Comparison of ENCODE assay signal across 1 cellular context in the genomic region with DNA sequence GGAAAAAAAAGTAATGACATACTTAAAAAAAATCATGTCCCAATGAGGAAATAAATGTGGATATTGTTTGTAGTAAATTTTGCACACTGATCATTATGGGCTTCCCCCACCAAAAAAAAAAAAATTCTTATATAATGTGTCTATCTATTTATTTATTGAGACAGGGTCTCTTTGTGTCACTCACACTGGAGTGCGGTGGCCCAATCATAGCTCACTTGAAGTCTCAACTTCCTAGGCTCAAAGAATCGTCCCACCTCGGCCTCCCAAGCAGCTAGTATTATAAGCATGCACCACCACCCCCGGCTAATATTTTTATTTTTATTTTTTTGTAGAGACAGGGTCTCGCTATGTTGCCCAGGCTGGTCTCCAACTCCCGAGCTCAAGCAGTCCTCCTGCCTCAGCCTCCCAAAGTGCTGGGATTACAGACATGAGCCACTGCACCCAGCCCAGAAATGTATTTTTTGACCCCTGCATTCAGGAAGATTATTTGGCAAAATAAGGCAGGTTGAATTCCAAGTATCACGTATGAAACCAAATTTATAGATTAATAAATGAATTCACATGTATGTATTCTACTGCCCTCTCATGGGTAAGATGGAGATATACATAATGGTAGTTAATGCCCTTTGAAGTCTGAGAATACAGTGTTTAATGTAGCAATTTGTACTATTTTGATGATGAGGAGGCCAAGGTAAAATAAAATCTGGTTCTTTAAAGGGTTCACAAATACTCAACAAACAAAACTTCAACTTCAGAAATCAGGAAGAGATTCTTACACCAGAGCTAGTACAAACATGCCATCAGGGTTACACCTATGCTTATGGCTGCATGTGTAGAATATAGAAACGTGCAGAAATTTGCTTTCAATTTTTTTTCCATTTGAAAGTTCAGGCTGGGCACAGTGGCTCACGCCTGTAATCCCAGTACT.
TF ChIP-seq lines count a peak whose summit lies in the region.

No MANE protein-coding gene starts in this region.

TF ChIP-seq in HepG2, 621 proteins besides CTCF, POLR2A, EP300 and RAD21:
- no peak for TF ChIP-seq SOX13 (IDR thresholded peaks at IDR 0.05)
- no peak for TF ChIP-seq SOX13 (CRISPR knock-in tag; conservative IDR thresholded peaks at IDR 0.05 in 1 of 2, IDR thresholded peaks at IDR 0.05 in 1 of 2)
- peak; percentile 37; the same call in 1 of the 2 replicates for TF ChIP-seq STAG1 (CRISPR knock-in tag; IDR thresholded peaks at IDR 0.05)
- TF ChIP-seq GZF1 (CRISPR knock-in tag; IDR thresholded peaks at IDR 0.05) = no peak
- TF ChIP-seq, protein P1, sequence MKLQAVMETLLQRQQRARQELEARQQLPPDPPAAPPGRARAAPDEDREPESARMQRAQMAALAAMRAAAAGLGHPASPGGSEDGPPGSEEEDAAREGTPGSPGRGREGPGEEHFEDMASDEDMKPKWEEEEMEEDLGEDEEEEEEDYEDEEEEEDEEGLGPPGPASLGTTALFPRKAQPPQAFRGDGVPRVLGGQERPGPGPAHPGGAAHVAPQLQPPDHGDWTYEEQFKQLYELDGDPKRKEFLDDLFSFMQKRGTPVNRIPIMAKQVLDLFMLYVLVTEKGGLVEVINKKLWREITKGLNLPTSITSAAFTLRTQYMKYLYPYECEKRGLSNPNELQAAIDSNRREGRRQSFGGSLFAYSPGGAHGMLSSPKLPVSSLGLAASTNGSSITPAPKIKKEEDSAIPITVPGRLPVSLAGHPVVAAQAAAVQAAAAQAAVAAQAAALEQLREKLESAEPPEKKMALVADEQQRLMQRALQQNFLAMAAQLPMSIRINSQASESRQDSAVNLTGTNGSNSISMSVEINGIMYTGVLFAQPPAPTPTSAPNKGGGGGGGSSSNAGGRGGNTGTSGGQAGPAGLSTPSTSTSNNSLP (IDR thresholded peaks at IDR 0.05; ENCODE audit: low read depth, low read length) = peak; percentile 20; the same call in 1 of the 2 replicates
- TF ChIP-seq ZNF121 (CRISPR knock-in tag; IDR thresholded peaks at IDR 0.05) = peak; percentile 57; the same call in 1 of the 2 replicates
- no peak for TF ChIP-seq PCBP2 (optimal IDR thresholded peaks at IDR 0.05; ENCODE audit: low read depth, low read length, poor library complexity, severe bottlenecking)
- TF ChIP-seq, protein P2, sequence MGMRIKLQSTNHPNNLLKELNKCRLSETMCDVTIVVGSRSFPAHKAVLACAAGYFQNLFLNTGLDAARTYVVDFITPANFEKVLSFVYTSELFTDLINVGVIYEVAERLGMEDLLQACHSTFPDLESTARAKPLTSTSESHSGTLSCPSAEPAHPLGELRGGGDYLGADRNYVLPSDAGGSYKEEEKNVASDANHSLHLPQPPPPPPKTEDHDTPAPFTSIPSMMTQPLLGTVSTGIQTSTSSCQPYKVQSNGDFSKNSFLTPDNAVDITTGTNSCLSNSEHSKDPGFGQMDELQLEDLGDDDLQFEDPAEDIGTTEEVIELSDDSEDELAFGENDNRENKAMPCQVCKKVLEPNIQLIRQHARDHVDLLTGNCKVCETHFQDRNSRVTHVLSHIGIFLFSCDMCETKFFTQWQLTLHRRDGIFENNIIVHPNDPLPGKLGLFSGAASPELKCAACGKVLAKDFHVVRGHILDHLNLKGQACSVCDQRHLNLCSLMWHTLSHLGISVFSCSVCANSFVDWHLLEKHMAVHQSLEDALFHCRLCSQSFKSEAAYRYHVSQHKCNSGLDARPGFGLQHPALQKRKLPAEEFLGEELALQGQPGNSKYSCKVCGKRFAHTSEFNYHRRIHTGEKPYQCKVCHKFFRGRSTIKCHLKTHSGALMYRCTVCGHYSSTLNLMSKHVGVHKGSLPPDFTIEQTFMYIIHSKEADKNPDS (CRISPR knock-in tag; IDR thresholded peaks at IDR 0.05) = no peak
- no peak for TF ChIP-seq ZNF614 (CRISPR knock-in tag; IDR thresholded peaks at IDR 0.05; ENCODE audit: borderline replicate concordance)
- no peak for TF ChIP-seq IKZF1 (IDR thresholded peaks at IDR 0.05)
- TF ChIP-seq, protein P3, sequence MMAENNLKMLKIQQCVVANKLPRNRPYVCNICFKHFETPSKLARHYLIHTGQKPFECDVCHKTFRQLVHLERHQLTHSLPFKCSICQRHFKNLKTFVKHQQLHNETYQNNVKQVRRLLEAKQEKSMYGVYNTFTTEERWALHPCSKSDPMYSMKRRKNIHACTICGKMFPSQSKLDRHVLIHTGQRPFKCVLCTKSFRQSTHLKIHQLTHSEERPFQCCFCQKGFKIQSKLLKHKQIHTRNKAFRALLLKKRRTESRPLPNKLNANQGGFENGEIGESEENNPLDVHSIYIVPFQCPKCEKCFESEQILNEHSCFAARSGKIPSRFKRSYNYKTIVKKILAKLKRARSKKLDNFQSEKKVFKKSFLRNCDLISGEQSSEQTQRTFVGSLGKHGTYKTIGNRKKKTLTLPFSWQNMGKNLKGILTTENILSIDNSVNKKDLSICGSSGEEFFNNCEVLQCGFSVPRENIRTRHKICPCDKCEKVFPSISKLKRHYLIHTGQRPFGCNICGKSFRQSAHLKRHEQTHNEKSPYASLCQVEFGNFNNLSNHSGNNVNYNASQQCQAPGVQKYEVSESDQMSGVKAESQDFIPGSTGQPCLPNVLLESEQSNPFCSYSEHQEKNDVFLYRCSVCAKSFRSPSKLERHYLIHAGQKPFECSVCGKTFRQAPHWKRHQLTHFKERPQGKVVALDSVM (CRISPR knock-in tag; IDR thresholded peaks at IDR 0.05) = 0 out of 2 replicates have a peak, but pooled peaks have one; percentile 43
TF ChIP-seq in HepG2: peak in this region for 4.
